Comparison of ENCODE assay signal across 8 cellular contexts in the genomic region with DNA sequence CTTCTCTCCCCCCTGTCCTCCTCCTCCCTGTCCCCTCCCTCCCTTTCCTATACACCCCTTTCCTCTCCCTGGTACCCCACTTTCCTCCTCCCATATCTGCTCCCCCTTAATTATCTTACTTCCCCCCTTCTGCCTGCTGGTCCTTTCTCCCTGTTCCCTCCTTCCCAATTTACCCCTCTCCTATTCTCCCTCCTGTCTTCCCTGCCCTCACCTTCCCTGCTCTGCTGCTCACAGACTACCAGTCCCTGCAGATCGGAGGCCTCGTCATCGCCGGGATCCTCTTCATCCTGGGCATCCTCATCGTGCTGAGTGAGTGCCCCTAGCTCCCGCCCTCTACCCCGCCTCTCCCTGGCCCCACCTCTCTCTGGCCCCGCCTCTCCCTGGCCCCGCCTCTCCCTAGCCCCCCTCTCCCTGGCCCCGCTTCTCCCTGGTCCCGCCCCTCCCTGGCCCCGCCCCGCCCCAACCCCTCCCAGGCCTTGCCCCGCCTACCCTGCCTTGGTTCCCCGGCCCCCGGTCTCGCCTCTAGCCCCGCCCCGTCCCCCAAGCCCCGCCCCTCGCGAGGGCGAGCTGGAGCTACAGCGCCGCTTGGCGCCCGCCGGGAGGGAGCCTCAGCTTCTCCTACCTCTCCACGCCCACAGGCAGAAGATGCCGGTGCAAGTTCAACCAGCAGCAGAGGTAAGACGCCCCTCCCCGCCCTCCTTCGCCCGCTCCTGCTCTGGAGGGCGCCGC. TPM values are rescaled to one million over a fixed set of nuclear protein-coding genes. Genes with fewer than 3 reads are reported as not detected.
DNase-seq lines count a peak whose midpoint lies in the region; ATAC-seq and TF ChIP-seq lines count a peak whose summit lies in the region.

No MANE protein-coding gene starts in this region.

- peak overlapping the region; percentile 52 for H3K27ac Mint-ChIP-seq in activated CD4-positive, alpha-beta memory T cell treated with anti-CD3 and anti-CD28 coated beads, Interleukin-2, amount 10 ng/mL, durations not matched to agents 7 days and 5 days

- TF ChIP-seq CTCF in right lobe of liver (IDR thresholded peaks at IDR 0.05) = peak; percentile 27 to 52 (median 40)

- POLR2A ChIA-PET in activated CD4-positive, alpha-beta memory T cell treated with anti-CD3 and anti-CD28 coated beads, Interleukin-2, amount 10 ng/mL, durations not matched to agents 7 days and 5 days (lab: Charles Lee) = interaction anchor here (0.6 to 3.9 kb wide), 16 partner anchors 13 to 136 kb away, joined by 3 to 39 read pairs (median 4); a partner anchor contains a TSS

- DNase-seq in ELF-1 (ENCODE audit: low read depth, low spot score) (peak; percentile 82), NCI-H748 (lab: John Stamatoyannopoulos, UW; ENCODE audit: unreplicated experiment) (peak; percentile 93), dermis microvascular lymphatic vessel endothelial cell (ENCODE audit: low read depth in 2 of 2) (peak; percentile 57 to 90), right lobe of liver (peak; percentile 95 to 96 (median 95))
- DNase-seq in activated CD4-positive, alpha-beta memory T cell treated with anti-CD3 and anti-CD28 coated beads, Interleukin-2, amount 10 ng/mL, durations not matched to agents 7 days and 5 days = peak; percentile 98
- DNase-seq in stimulated activated CD4-positive, alpha-beta T cell treated with anti-CD3 and anti-CD28 coated beads, Interleukin-4, amount 100 ng/mL, for 24 hours = peak; percentile 95

- H3K4me1 Mint-ChIP-seq in activated CD4-positive, alpha-beta memory T cell treated with anti-CD3 and anti-CD28 coated beads, Interleukin-2, amount 10 ng/mL, durations not matched to agents 7 days and 5 days = peaks cover 35% of the 10 kb centered on the region

- CTCF ChIA-PET in activated CD4-positive, alpha-beta memory T cell treated with anti-CD3 and anti-CD28 coated beads, Interleukin-2, amount 10 ng/mL, durations not matched to agents 7 days and 5 days (lab: Charles Lee) = interaction anchor here (0.6 to 2.7 kb wide), 25 partner anchors 12 to 604 kb away, joined by 3 to 47 read pairs (median 4); a partner anchor contains a TSS

- ATAC-seq in HG02798 (IDR thresholded peaks at IDR 0.05; ENCODE audit: poor library complexity, unreplicated experiment) = peak; percentile 77
- ATAC-seq in right lobe of liver = peak; percentile 64 to 78 (median 68)
- no peak for ATAC-seq in HG03469 (IDR thresholded peaks at IDR 0.05; ENCODE audit: unreplicated experiment)

- no peaks in the 10 kb centered on the region for H3K27me3 ChIP-seq in right lobe of liver

- intact Hi-C loops in right lobe of liver (cut with DNase I) = no loop called here

- H3K4me3 Mint-ChIP-seq in activated CD4-positive, alpha-beta memory T cell treated with anti-CD3 and anti-CD28 coated beads, Interleukin-2, amount 10 ng/mL, durations not matched to agents 7 days and 5 days = peak overlapping the region; percentile 76

- H3K4me3 ChIP-seq in right lobe of liver = peak overlapping the region; percentile 19 to 57 (median 56)

- no peaks in the 10 kb centered on the region for H3K9me3 Mint-ChIP-seq in activated CD4-positive, alpha-beta memory T cell treated with anti-CD3 and anti-CD28 coated beads, Interleukin-2, amount 10 ng/mL, durations not matched to agents 7 days and 5 days

- H3K36me3 Mint-ChIP-seq in activated CD4-positive, alpha-beta memory T cell treated with anti-CD3 and anti-CD28 coated beads, Interleukin-2, amount 10 ng/mL, durations not matched to agents 7 days and 5 days (ENCODE audit: low read depth) = no peaks in the 10 kb centered on the region

- TF ChIP-seq POLR2A in right lobe of liver (IDR thresholded peaks at IDR 0.05) = peak; percentile 39

- peaks cover 0 to 42% (median 8%) of the 10 kb centered on the region in 4 donors for H3K4me1 ChIP-seq in right lobe of liver

- H3K36me3 ChIP-seq in right lobe of liver = peaks cover 0 to 6% (median 0%) of the 10 kb centered on the region in 4 donors

- peak overlapping the region; percentile 86 to 97 (median 93) for H3K27ac ChIP-seq in right lobe of liver

- H3K27me3 Mint-ChIP-seq in activated CD4-positive, alpha-beta memory T cell treated with anti-CD3 and anti-CD28 coated beads, Interleukin-2, amount 10 ng/mL, durations not matched to agents 7 days and 5 days = peaks cover 33% of the 10 kb centered on the region

- no peaks in the 10 kb centered on the region for H3K9me3 ChIP-seq in right lobe of liver

- WGBS in right lobe of liver (ENCODE audit: insufficient coverage, low coverage, low lambda C conversion rate, missing lambda C conversion rate) = 1% methylated on average over 24 of the region's 36 CpGs

RNA-seq across cellular contexts. Expression of a gene that starts 2.0 kb away (rescaled TPM):
- 1 to 10 TPM; 8.3 to 8.8 TPM for total RNA-seq in activated CD4-positive, alpha-beta memory T cell treated with anti-CD3 and anti-CD28 coated beads, Interleukin-2, amount 10 ng/mL, durations not matched to agents 7 days and 5 days
- total RNA-seq in dermis microvascular lymphatic vessel endothelial cell = not detected in 2 replicates
- under 1 TPM in 1 of 6 experiments, not detected in 5; 0.49 TPM for total RNA-seq in right lobe of liver

RNA-seq across cellular contexts. Expression of a gene that starts 2.4 kb away (rescaled TPM):
- total RNA-seq in activated CD4-positive, alpha-beta memory T cell treated with anti-CD3 and anti-CD28 coated beads, Interleukin-2, amount 10 ng/mL, durations not matched to agents 7 days and 5 days = 1 to 10 TPM; 3.3 to 3.6 TPM
- total RNA-seq in dermis microvascular lymphatic vessel endothelial cell = not detected in 2 replicates
- total RNA-seq in right lobe of liver = 100 to 1,000 TPM in 4 of 6 experiments, 10 to 100 TPM in 2; 38.9 to 263 (median 140) TPM

RNA-seq across cellular contexts. Expression of a gene that starts 6.2 kb away (rescaled TPM):
- total RNA-seq in activated CD4-positive, alpha-beta memory T cell treated with anti-CD3 and anti-CD28 coated beads, Interleukin-2, amount 10 ng/mL, durations not matched to agents 7 days and 5 days = under 1 TPM; 0.55 to 0.68 TPM
- total RNA-seq in dermis microvascular lymphatic vessel endothelial cell = not detected in 2 replicates
- 1 to 10 TPM in 5 of 6 experiments, under 1 TPM in 1; 0.99 to 2.0 (median 1.5) TPM for total RNA-seq in right lobe of liver

RNA-seq across cellular contexts. Expression of a gene that starts 13.5 kb away (rescaled TPM):
- total RNA-seq in activated CD4-positive, alpha-beta memory T cell treated with anti-CD3 and anti-CD28 coated beads, Interleukin-2, amount 10 ng/mL, durations not matched to agents 7 days and 5 days = 100 to 1,000 TPM; 588 to 589 TPM
- 17.1 and 22.4 TPM in 2 replicates for total RNA-seq in dermis microvascular lymphatic vessel endothelial cell
- 10 to 100 TPM in 4 of 6 experiments, 1 to 10 TPM in 2; 5.6 to 23.6 (median 14.2) TPM for total RNA-seq in right lobe of liver

RNA-seq across cellular contexts. Expression of a gene that starts 25.4 kb away (rescaled TPM):
- not detected for total RNA-seq in activated CD4-positive, alpha-beta memory T cell treated with anti-CD3 and anti-CD28 coated beads, Interleukin-2, amount 10 ng/mL, durations not matched to agents 7 days and 5 days
- total RNA-seq in dermis microvascular lymphatic vessel endothelial cell = not detected in 2 replicates
- total RNA-seq in right lobe of liver = 1 to 10 TPM in 1 of 6 experiments, not detected in 5; 1.0 TPM

Comparison
In these comparisons a context has a peak if more than half of its experiments do, and no peak if none do; other contexts are left out.
1. RNA of a gene that starts 2.4 kb away (total RNA-seq): 38.9 to 263 TPM in right lobe of liver; 3.3 to 3.6 TPM in activated CD4-positive, alpha-beta memory T cell treated with anti-CD3 and anti-CD28 coated beads, Interleukin-2, amount 10 ng/mL, durations not matched to agents 7 days and 5 days and not detected in dermis microvascular lymphatic vessel endothelial cell; every median in the first group is over 4 times any median in the second.
2. Peak in every context shown above with its lines, with median percentiles within 50 percentile points of each other: DNase-seq.